In the genomic region with DNA sequence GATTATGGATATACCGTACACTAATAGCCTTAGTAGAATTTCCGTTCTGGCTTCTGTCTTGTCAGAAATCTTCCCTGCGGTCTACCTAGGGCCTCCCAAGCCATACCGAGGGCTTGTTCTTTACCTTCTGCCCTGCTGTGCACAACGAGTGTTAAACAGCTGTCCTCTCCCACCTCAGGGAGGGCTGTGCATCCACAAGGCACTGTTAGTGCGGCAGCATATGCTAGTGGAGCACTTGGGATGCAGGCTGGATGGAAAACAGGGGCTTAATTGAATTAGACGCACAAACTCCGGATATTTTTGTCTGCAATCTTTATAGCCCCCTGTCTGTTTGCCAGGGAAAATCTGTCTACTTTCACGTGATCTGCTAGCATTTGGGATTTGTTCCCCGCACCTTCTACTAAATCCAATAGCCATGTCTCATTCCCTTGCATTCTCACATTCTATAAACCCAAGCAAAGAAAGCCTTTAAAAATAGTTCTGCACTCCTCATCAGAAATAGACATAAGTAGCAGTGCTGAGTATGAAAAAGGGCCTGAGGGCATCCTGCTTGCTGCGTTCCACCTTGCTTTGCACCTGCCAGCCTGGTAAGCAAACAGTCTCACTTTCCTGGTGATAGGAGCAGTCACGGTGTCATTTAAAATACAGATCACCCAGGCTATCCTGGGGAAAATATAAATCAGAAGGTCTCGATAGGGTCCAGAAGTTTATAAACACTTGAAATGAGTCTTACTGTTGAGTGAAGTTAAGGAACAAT, we compare ENCODE assay signal across 27 cellular contexts.
DNase-seq lines count a peak whose midpoint lies in the region; ATAC-seq and TF ChIP-seq lines count a peak whose summit lies in the region.
"Had no signal": no experiment of that assay in that cellular context is flagged by ENCODE, and none has a peak within 500 bp of the region (broad histone marks: within the 10 kb centered on the region; RNA-seq: fewer than 3 reads in every experiment).

No MANE protein-coding gene starts in this region.

- TF ChIP-seq CTCF in glutamatergic neuron (IDR thresholded peaks at IDR 0.05; ENCODE audit: partially characterized antibody, unreplicated experiment): no peak

- H3K4me3 Mint-ChIP-seq in glutamatergic neuron (ENCODE audit: unreplicated experiment): peak overlapping the region; percentile 63
- H3K4me3 Mint-ChIP-seq: activated CD4-positive, alpha-beta memory T cell treated with anti-CD3 and anti-CD28 coated beads, Interleukin-2, amount 10 ng/mL, durations not matched to agents 7 days and 5 days; activated naive CD4-positive, alpha-beta T cell treated with anti-CD3 and anti-CD28 coated beads, Interleukin-2, amount 50 U/mL, for 24 hours; CD4-positive, alpha-beta T cell; naive B cell; stimulated activated naive B cell treated with anti-CD40 and anti-IgM and Interleukin-4, amounts not matched to agents 10 μg/mL and 1 μg/mL and 100 μg/mL, for 72 hours had no signal

- no peak for ATAC-seq in HG03521 (IDR thresholded peaks at IDR 0.05; ENCODE audit: unreplicated experiment)
- ATAC-seq: Panc1; stimulated activated naive B cell treated with anti-CD40 and anti-IgM and Interleukin-4, amounts not matched to agents 10 μg/mL and 1 μg/mL and 100 μg/mL, for 72 hours had no signal

- H3K4me1 Mint-ChIP-seq in glutamatergic neuron (ENCODE audit: low read depth, unreplicated experiment): peaks cover 33% of the 10 kb centered on the region
- H3K4me1 Mint-ChIP-seq: activated CD4-positive, alpha-beta memory T cell treated with anti-CD3 and anti-CD28 coated beads, Interleukin-2, amount 10 ng/mL, durations not matched to agents 7 days and 5 days; activated naive CD4-positive, alpha-beta T cell treated with anti-CD3 and anti-CD28 coated beads, Interleukin-2, amount 50 U/mL, for 24 hours; naive B cell had no signal

- peak overlapping the region; percentile 88 for H3K27ac Mint-ChIP-seq in glutamatergic neuron (ENCODE audit: unreplicated experiment)
- H3K27ac Mint-ChIP-seq: activated CD4-positive, alpha-beta memory T cell treated with anti-CD3 and anti-CD28 coated beads, Interleukin-2, amount 10 ng/mL, durations not matched to agents 7 days and 5 days; activated naive CD4-positive, alpha-beta T cell treated with anti-CD3 and anti-CD28 coated beads, Interleukin-2, amount 50 U/mL, for 24 hours; CD4-positive, alpha-beta T cell; stimulated activated naive B cell treated with anti-CD40 and anti-IgM and Interleukin-4, amounts not matched to agents 10 μg/mL and 1 μg/mL and 100 μg/mL, for 72 hours had no signal

- no peaks in the 10 kb centered on the region for H3K36me3 Mint-ChIP-seq in glutamatergic neuron (ENCODE audit: unreplicated experiment)
- H3K36me3 Mint-ChIP-seq: activated naive CD4-positive, alpha-beta T cell treated with anti-CD3 and anti-CD28 coated beads, Interleukin-2, amount 50 U/mL, for 24 hours; naive B cell; stimulated activated naive B cell treated with anti-CD40 and anti-IgM and Interleukin-4, amounts not matched to agents 10 μg/mL and 1 μg/mL and 100 μg/mL, for 72 hours had no signal

- DNase-seq in DMS 273 (lab: John Stamatoyannopoulos, UW; ENCODE audit: unreplicated experiment) (peak; percentile 18), DMS 273 treated with DMSO at 0.1 percent for 48 hours (lab: John Stamatoyannopoulos, UW) (no peak), NCI-H1694 treated with DMSO at 0.1 percent for 48 hours (lab: John Stamatoyannopoulos, UW) (peak; percentile 43), NCI-H69 (lab: John Stamatoyannopoulos, UW) (peak; percentile 44), glutamatergic neuron (peak; percentile 60), retina (no peak), CD1c-positive myeloid dendritic cell (ENCODE audit: extremely low spot score) (no peak)
- DNase-seq: 8988T; activated CD4-positive, alpha-beta memory T cell treated with anti-CD3 and anti-CD28 coated beads, Interleukin-2, amount 10 ng/mL, durations not matched to agents 7 days and 5 days; activated CD4-positive, alpha-beta T cell treated with anti-CD3 and anti-CD28 coated beads for 1 hour; activated CD8-positive, alpha-beta memory T cell treated with anti-CD3 and anti-CD28 coated beads, Interleukin-2, amount 50 U/mL, for 48 hours; amygdala; CD4-positive, alpha-beta T cell; DMS79; GDM1; left ventricle myocardium inferior; naive B cell; NCI-H1048; NCI-H2107; nucleus accumbens; sigmoid colon; stimulated activated naive B cell treated with anti-CD40 and anti-IgM and Interleukin-4, amounts not matched to agents 10 μg/mL and 1 μg/mL and 100 μg/mL, for 72 hours; T-helper 1 cell; upper lobe of left lung had no signal

- peaks cover 16% of the 10 kb centered on the region for H3K9me3 Mint-ChIP-seq in glutamatergic neuron (ENCODE audit: unreplicated experiment)
- H3K9me3 Mint-ChIP-seq: activated naive CD4-positive, alpha-beta T cell treated with anti-CD3 and anti-CD28 coated beads, Interleukin-2, amount 50 U/mL, for 24 hours; CD4-positive, alpha-beta T cell; naive B cell had no signal

- H3K27me3 Mint-ChIP-seq in glutamatergic neuron (ENCODE audit: unreplicated experiment): peaks cover 2% of the 10 kb centered on the region
- H3K27me3 Mint-ChIP-seq: activated CD4-positive, alpha-beta memory T cell treated with anti-CD3 and anti-CD28 coated beads, Interleukin-2, amount 10 ng/mL, durations not matched to agents 7 days and 5 days; activated naive CD4-positive, alpha-beta T cell treated with anti-CD3 and anti-CD28 coated beads, Interleukin-2, amount 50 U/mL, for 24 hours; CD4-positive, alpha-beta T cell; naive B cell; stimulated activated naive B cell treated with anti-CD40 and anti-IgM and Interleukin-4, amounts not matched to agents 10 μg/mL and 1 μg/mL and 100 μg/mL, for 72 hours had no signal

Comparison
In these comparisons a context has a peak if more than half of its experiments do, and no peak if none do; other contexts are left out.
1. DNase-seq: peak in DMS 273 (single experiment), NCI-H1694 treated with DMSO at 0.1 percent for 48 hours (single experiment), NCI-H69 (single experiment) and glutamatergic neuron (single experiment); none in DMS 273 treated with DMSO at 0.1 percent for 48 hours (single experiment), retina (single experiment) and CD1c-positive myeloid dendritic cell (single experiment).